ENCODE assay signal across 7 cellular contexts in the genomic region with DNA sequence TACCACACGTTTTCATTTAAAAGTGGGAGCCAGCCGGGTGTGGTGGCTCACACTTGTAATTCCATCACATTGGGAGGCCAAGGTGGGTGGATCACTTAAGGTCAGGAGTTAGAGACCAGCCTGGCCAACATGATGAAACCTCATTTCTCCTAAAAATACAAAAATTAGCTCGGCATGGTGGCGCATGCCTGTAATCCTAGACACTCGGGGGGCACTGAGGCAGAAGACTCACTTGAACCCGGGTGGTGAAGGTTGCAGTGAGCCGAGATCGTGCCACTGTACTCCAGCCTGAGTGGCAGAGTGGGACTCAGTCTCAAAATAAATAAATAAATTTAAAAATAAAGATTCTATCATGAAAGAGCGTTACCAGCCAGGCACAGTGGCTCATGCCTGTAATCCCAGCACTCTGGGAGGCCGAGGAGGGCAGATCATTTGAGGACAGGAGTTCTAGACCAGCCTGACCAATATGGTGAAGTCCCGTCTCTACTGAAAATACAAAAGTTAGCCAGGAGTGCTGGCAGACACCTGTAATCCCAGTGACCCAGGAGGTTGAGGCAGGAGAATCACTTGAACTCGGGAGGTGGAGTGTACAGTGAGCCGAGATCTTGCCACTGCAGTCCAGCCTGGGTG.
DNase-seq lines count a peak whose midpoint lies in the region; ATAC-seq, FAIRE-seq and TF ChIP-seq lines count a peak whose summit lies in the region.
"Not testable (repeated sequence)": the region's sequence is repeated elsewhere in the genome, so short reads cannot be mapped to it uniquely, and the experiment has no call there.

No MANE protein-coding gene starts in this region.

- H3K36me3 ChIP-seq in DND-41 (ENCODE audit: insufficient read depth, low read length); body of pancreas (replicated peaks in 1 of 2; ENCODE audit: insufficient read depth in 1 of 2, low read depth in 2 of 2); esophagus muscularis mucosa; kidney (ENCODE audit: control insufficient read depth in 1 of 2, insufficient read depth in 2 of 2, low read length in 2 of 2): not testable (repeated sequence)

- H3K4me2 ChIP-seq in DND-41 (ENCODE audit: insufficient read depth, low read length), result not testable (repeated sequence)

- 48 to 50% methylated on average over 13 of the region's 13 CpGs for WGBS in body of pancreas, 2 donors
- WGBS in esophagus muscularis mucosa, result 66% methylated on average over 13 of the region's 13 CpGs

- DNase-seq in DND-41, body of pancreas: not testable (repeated sequence)
- peak; percentile 92 for DNase-seq in esophagus muscularis mucosa (ENCODE audit: extremely low spot score)
- DNase-seq in left ventricle myocardium superior, result peak; percentile 28
- peak; percentile 63 for DNase-seq in kidney
- peak; percentile 90 for DNase-seq in mesenteric fat pad (ENCODE audit: low spot score)
- peak; percentile 80 for DNase-seq in posterior vena cava (ENCODE audit: low spot score)

- H3K9me3 ChIP-seq in DND-41 (ENCODE audit: insufficient read depth, low read length, severe bottlenecking) (peaks cover 39% of the 10 kb centered on the region), esophagus muscularis mucosa (peaks cover 0 to 39% (median 19%) of the 10 kb centered on the region in 4 donors), kidney (ENCODE audit: control insufficient read depth in 1 of 2, low read length in 2 of 2) (peaks cover 0 to 25% of the 10 kb centered on the region in 2 donors)
- not testable (repeated sequence) for H3K9me3 ChIP-seq in body of pancreas

- TF ChIP-seq CTCF in DND-41 (IDR thresholded peaks at IDR 0.05; ENCODE audit: borderline replicate concordance, extremely low read depth, low read length, poor library complexity, severe bottlenecking); body of pancreas (IDR thresholded peaks at IDR 0.05); esophagus muscularis mucosa (IDR thresholded peaks at IDR 0.05); kidney (IDR thresholded peaks at IDR 0.05; ENCODE audit: borderline replicate concordance, extremely low read depth, insufficient read depth): not testable (repeated sequence)

- not testable (repeated sequence) for H3K27ac ChIP-seq in DND-41 (ENCODE audit: low read length); body of pancreas; esophagus muscularis mucosa (replicated peaks in 1 of 4); kidney (ENCODE audit: low read depth in 2 of 2, low read length in 2 of 2)

- not testable (repeated sequence) for H3K79me2 ChIP-seq in DND-41 (ENCODE audit: insufficient read depth, low read length)

- FAIRE-seq in kidney (lab: Jason Lieb, UNC), result not testable (repeated sequence)

- ATAC-seq in DND-41 (ENCODE audit: insufficient read depth, low read depth) (0 out of 3 replicates have a peak, but pooled peaks have one; percentile 32), body of pancreas (peak; percentile 19)
- ATAC-seq in left ventricle myocardium superior, result not testable (repeated sequence)

- H3K4me3 ChIP-seq in DND-41 (ENCODE audit: low read depth in 1 of 2, low read length in 2 of 2); body of pancreas; esophagus muscularis mucosa; kidney (ENCODE audit: low read length in 2 of 2): not testable (repeated sequence)

- not testable (repeated sequence) for H2AFZ ChIP-seq in DND-41 (ENCODE audit: low read depth, low read length)

- not testable (repeated sequence) for H3K4me1 ChIP-seq in DND-41 (ENCODE audit: insufficient read depth, low read length); body of pancreas; esophagus muscularis mucosa; kidney (ENCODE audit: control insufficient read depth in 1 of 2, insufficient read depth in 1 of 2, low read depth in 1 of 2, low read length in 2 of 2)

- intact Hi-C loops in body of pancreas (cut with DNase I); esophagus muscularis mucosa (cut with DNase I); left ventricle myocardium superior (cut with micrococcal nuclease); kidney (cut with DNase I); posterior vena cava (cut with DNase I): not testable (repeated sequence)

- TF ChIP-seq EP300 in esophagus muscularis mucosa (IDR thresholded peaks at IDR 0.05), result not testable (repeated sequence)

- TF ChIP-seq POLR2A in body of pancreas (IDR thresholded peaks at IDR 0.05); esophagus muscularis mucosa (IDR thresholded peaks at IDR 0.05; ENCODE audit: low read depth): not testable (repeated sequence)

- H4K20me1 ChIP-seq in DND-41 (ENCODE audit: insufficient read depth, low read length), result not testable (repeated sequence)

- H3K27me3 ChIP-seq in DND-41 (ENCODE audit: insufficient read depth, low read length, poor library complexity); body of pancreas; esophagus muscularis mucosa: not testable (repeated sequence)

- not testable (repeated sequence) for H3K9ac ChIP-seq in DND-41 (ENCODE audit: low read depth, low read length); kidney (ENCODE audit: low read length in 2 of 2)
